In genomic region chr7:114085592-114086490, GRCh38 we compare ENCODE assay signal across 8 cellular contexts.
DNase-seq lines count a peak whose midpoint lies in the region; ATAC-seq and TF ChIP-seq lines count a peak whose summit lies in the region.

No MANE protein-coding gene starts in this region.

- peaks cover 12% of the 10 kb centered on the region for H3K4me1 ChIP-seq in SJCRH30

- H3K36me3 ChIP-seq in SJCRH30 = no peaks in the 10 kb centered on the region; the same call in 1 of the 2 replicates

- H3K4me3 ChIP-seq in SJCRH30 (peak overlapping the region; percentile 94), coronary artery (peak overlapping the region; percentile 80)

- TF ChIP-seq CTCF in coronary artery (IDR thresholded peaks at IDR 0.05) = no peak

- H3K27ac ChIP-seq in SJCRH30 (peak overlapping the region; percentile 95), coronary artery (peak overlapping the region; percentile 81 to 91), layer of hippocampus (ENCODE audit: low read depth, low read length) (peak overlapping the region; percentile 73)

- peak; percentile 39 for ATAC-seq in GM18511 (IDR thresholded peaks at IDR 0.05; ENCODE audit: unreplicated experiment)
- ATAC-seq in HG03045 (IDR thresholded peaks at IDR 0.05; ENCODE audit: unreplicated experiment) = no peak

- DNase-seq in AG08396 (ENCODE audit: low spot score) = peak; percentile 86
- peak; percentile 42 for DNase-seq in M059J (ENCODE audit: low read depth)
- peak; percentile 92 to 93 for DNase-seq in SJCRH30
- DNase-seq in coronary artery (ENCODE audit: low spot score) = peak; percentile 89
- DNase-seq in smooth muscle cell of the brain vasculature (ENCODE audit: low read depth, low spot score) = peak; percentile 67

- no peaks in the 10 kb centered on the region for H3K9me3 ChIP-seq in SJCRH30 (replicated peaks)

- no peaks in the 10 kb centered on the region for H3K27me3 ChIP-seq in SJCRH30
- H3K27me3 ChIP-seq in layer of hippocampus (ENCODE audit: control insufficient read depth, insufficient read depth, low read length) = peaks cover 13% of the 10 kb centered on the region

Comparison
In these comparisons a context has a peak if more than half of its experiments do, and no peak if none do; other contexts are left out.
1. DNase-seq: peak in every context shown above with its lines; median percentile 92 in SJCRH30; 89 in coronary artery; 86 in AG08396; 67 in smooth muscle cell of the brain vasculature; 42 in M059J.